In the genomic region with DNA sequence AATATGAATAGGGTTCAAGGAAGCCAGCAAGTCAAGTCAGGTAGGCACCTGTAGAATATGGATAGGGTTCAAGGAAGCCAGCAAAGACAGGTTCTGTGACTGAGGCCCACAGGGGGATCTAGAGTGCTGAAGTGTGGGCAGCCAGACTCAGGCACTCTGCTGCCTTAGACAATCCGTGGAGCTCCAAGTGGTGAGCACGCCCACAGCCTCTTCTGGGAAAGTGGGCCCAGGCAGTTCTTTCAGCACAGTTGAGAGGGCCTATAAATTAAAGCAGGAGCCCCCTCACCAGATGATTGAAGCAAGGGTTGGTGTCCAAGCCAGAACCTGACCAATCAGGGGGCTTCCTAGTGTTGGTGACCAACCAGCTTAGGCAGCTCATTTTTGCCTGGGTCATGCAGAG, we compare ENCODE assay signal across 32 cellular contexts.
"Had no signal": no experiment of that assay in that cellular context is flagged by ENCODE, and none has a peak within 500 bp of the region (broad histone marks: within the 10 kb centered on the region; RNA-seq: fewer than 3 reads in every experiment).

No MANE protein-coding gene starts in this region.

- H3K4me1 ChIP-seq: foreskin keratinocyte had no signal

- H3K4me1 Mint-ChIP-seq: activated B cell treated with CpG ODN at 0.5 μM for 24 hours had no signal

- H3K27ac Mint-ChIP-seq: activated B cell treated with CpG ODN at 0.5 μM for 24 hours; activated CD8-positive, alpha-beta T cell treated with anti-CD3 and anti-CD28 coated beads for 36 hours; activated naive CD8-positive, alpha-beta T cell; activated T-helper 17 cell treated with anti-CD3 and anti-CD28 coated beads, Interleukin-2, amount 50 U/mL, for 72 hours; effector memory CD8-positive, alpha-beta T cell had no signal

- ATAC-seq: activated CD4-positive, CD25-positive, alpha-beta regulatory T cell treated with anti-CD3 and anti-CD28 coated beads, Interleukin-2, amount 50 U/mL, for 24 hours; activated CD8-positive, alpha-beta T cell treated with anti-CD3 and anti-CD28 coated beads for 36 hours; activated T-cell treated with anti-CD3 and anti-CD28 coated beads, Interleukin-2, amount 50 U/mL, for 4 hours; activated T-helper 17 cell treated with anti-CD3 and anti-CD28 coated beads, Interleukin-2, amount 50 U/mL, for 72 hours; effector memory CD8-positive, alpha-beta T cell; foreskin keratinocyte; gastrocnemius medialis had no signal

- H3K4me3 ChIP-seq: esophagus muscularis mucosa, gastrocnemius medialis had no signal

- DNase-seq: activated B cell treated with CpG ODN at 0.5 μM for 24 hours; activated CD4-positive, alpha-beta T cell treated with anti-CD3 and anti-CD28 coated beads for 48 hours; activated CD4-positive, alpha-beta T cell treated with anti-CD3 and anti-CD28 coated beads, Interleukin-2, amount 50 U/mL, for 1 hour; activated CD4-positive, alpha-beta T cell treated with anti-CD3 and anti-CD28 coated beads, Interleukin-2, amount 50 U/mL, for 48 hours; activated CD8-positive, alpha-beta memory T cell treated with anti-CD3 and anti-CD28 coated beads for 24 hours; activated CD8-positive, alpha-beta T cell treated with anti-CD3 and anti-CD28 coated beads for 36 hours; activated effector memory CD4-positive, alpha-beta T cell treated with Interleukin-2 at 50 U/mL for 16 hours; activated gamma-delta T cell treated with Interleukin-2 at 50 U/mL for 16 hours; activated naive CD4-positive, alpha-beta T cell treated with anti-CD3 and anti-CD28 coated beads, Interleukin-2, amount 50 U/mL, for 16 hours; activated naive CD4-positive, alpha-beta T cell treated with Interleukin-2 at 50 U/mL for 16 hours; activated T-cell treated with anti-CD3 and anti-CD28 coated beads, Interleukin-2, amount 50 U/mL, for 4 hours; amniotic stem cell; anterior cingulate cortex; brain microvascular endothelial cell; caudate nucleus; cortex of kidney; dermis blood vessel endothelial cell; effector CD4-positive, alpha-beta T cell; effector memory CD8-positive, alpha-beta T cell; erythroblast; foreskin keratinocyte; gastrocnemius medialis; glutamatergic neuron; T-helper 2 cell; WERI-Rb-1 had no signal

- H3K27ac ChIP-seq: brain microvascular endothelial cell, esophagus muscularis mucosa, foreskin keratinocyte, gastrocnemius medialis had no signal

- H3K36me3 Mint-ChIP-seq: activated naive CD8-positive, alpha-beta T cell had no signal

- H3K9me3 Mint-ChIP-seq: activated B cell treated with CpG ODN at 0.5 μM for 24 hours; activated T-cell treated with anti-CD3 and anti-CD28 coated beads, Interleukin-2, amount 50 U/mL, for 4 hours; activated T-helper 17 cell treated with anti-CD3 and anti-CD28 coated beads, Interleukin-2, amount 50 U/mL, for 72 hours; effector memory CD8-positive, alpha-beta T cell had no signal

- H3K4me3 Mint-ChIP-seq: activated B cell treated with CpG ODN at 0.5 μM for 24 hours; activated CD8-positive, alpha-beta T cell treated with anti-CD3 and anti-CD28 coated beads for 36 hours; activated naive CD8-positive, alpha-beta T cell; activated T-cell treated with anti-CD3 and anti-CD28 coated beads, Interleukin-2, amount 50 U/mL, for 4 hours; activated T-helper 17 cell treated with anti-CD3 and anti-CD28 coated beads, Interleukin-2, amount 50 U/mL, for 72 hours; effector memory CD8-positive, alpha-beta T cell had no signal

- FAIRE-seq: astrocyte, colon, TTC549 had no signal

- H3K9me3 ChIP-seq: esophagus muscularis mucosa, gastrocnemius medialis had no signal

- H3K27me3 Mint-ChIP-seq: activated B cell treated with CpG ODN at 0.5 μM for 24 hours; activated naive CD8-positive, alpha-beta T cell had no signal

- H3K36me3 ChIP-seq: brain microvascular endothelial cell, esophagus muscularis mucosa, gastrocnemius medialis, WERI-Rb-1 had no signal

- H3K27me3 ChIP-seq: brain microvascular endothelial cell, esophagus muscularis mucosa, gastrocnemius medialis had no signal
